ENCODE assay signal across 15 cellular contexts in genomic region chr2:105403241-105403784, GRCh38. TPM values are rescaled to one million over a fixed set of nuclear protein-coding genes. Genes with fewer than 3 reads are reported as not detected.
DNase-seq lines count a peak whose midpoint lies in the region; ATAC-seq and TF ChIP-seq lines count a peak whose summit lies in the region.
"Had no signal": no experiment of that assay in that cellular context is flagged by ENCODE, and none has a peak within 500 bp of the region (broad histone marks: within the 10 kb centered on the region; RNA-seq: fewer than 3 reads in every experiment).

No MANE protein-coding gene starts in this region.

- H3K36me3 ChIP-seq in left ventricle myocardium inferior (no peaks in the 10 kb centered on the region), colonic mucosa (no peaks in the 10 kb centered on the region), mucosa of stomach (ENCODE audit: control insufficient read depth, insufficient read depth, low read length) (no peaks in the 10 kb centered on the region), urinary bladder (ENCODE audit: insufficient read depth) (no peaks in the 10 kb centered on the region)
- H3K36me3 ChIP-seq: neutrophil had no signal

- no peak overlapping the region for H3K4me3 Mint-ChIP-seq in activated T-cell treated with anti-CD3 and anti-CD28 coated beads, Interleukin-2, amount 50 U/mL, for 72 hours
- H3K4me3 Mint-ChIP-seq: activated naive CD4-positive, alpha-beta T cell treated with anti-CD3 and anti-CD28 coated beads, Interleukin-2, amount 10 ng/mL, durations not matched to agents 7 days and 5 days had no signal

- H3K9ac ChIP-seq in colonic mucosa (ENCODE audit: low read depth in 2 of 2, low read length in 2 of 2) (peak overlapping the region; percentile 4 to 53), mucosa of stomach (ENCODE audit: low read length) (peak overlapping the region; percentile 41)

- peaks cover 20% of the 10 kb centered on the region for H3K27me3 ChIP-seq in left ventricle myocardium inferior (ENCODE audit: low read depth)
- no peaks in the 10 kb centered on the region for H3K27me3 ChIP-seq in colonic mucosa
- peaks cover 3% of the 10 kb centered on the region for H3K27me3 ChIP-seq in mucosa of stomach (ENCODE audit: control insufficient read depth, insufficient read depth, low read length)
- H3K27me3 ChIP-seq: MG63 had no signal

- H3K4me1 ChIP-seq in left ventricle myocardium inferior = peaks cover 74% of the 10 kb centered on the region
- peaks cover 3% of the 10 kb centered on the region for H3K4me1 ChIP-seq in colonic mucosa
- peaks cover 35% of the 10 kb centered on the region for H3K4me1 ChIP-seq in mucosa of stomach (ENCODE audit: control insufficient read depth, insufficient read depth, low read length)
- H3K4me1 ChIP-seq in urinary bladder (ENCODE audit: insufficient read depth) = no peaks in the 10 kb centered on the region

- ATAC-seq in left cardiac atrium = no peak
- no peak for ATAC-seq in HG02623 (IDR thresholded peaks at IDR 0.05; ENCODE audit: unreplicated experiment)
- no peak for ATAC-seq in activated T-cell treated with anti-CD3 and anti-CD28 coated beads, Interleukin-2, amount 50 U/mL, for 72 hours (replicated peaks in 1 of 2)
- ATAC-seq: GM12878 had no signal

- H3K27ac Mint-ChIP-seq in activated T-cell treated with anti-CD3 and anti-CD28 coated beads, Interleukin-2, amount 50 U/mL, for 72 hours = no peak overlapping the region
- H3K27ac Mint-ChIP-seq: activated naive CD4-positive, alpha-beta T cell treated with anti-CD3 and anti-CD28 coated beads, Interleukin-2, amount 10 ng/mL, durations not matched to agents 7 days and 5 days had no signal

- intact Hi-C loops in left ventricle myocardium inferior (cut with micrococcal nuclease) (no loop called here), left cardiac atrium (cut with DNase I) (no loop called here), colonic mucosa (cut with DNase I) (loop anchor here (5.0 kb wide), 1 partner anchor 39 kb away; no protein-coding TSS in a partner anchor)

- H3K9me3 ChIP-seq in left ventricle myocardium inferior (replicated peaks) (no peaks in the 10 kb centered on the region), colonic mucosa (no peaks in the 10 kb centered on the region), mucosa of stomach (ENCODE audit: control insufficient read depth, low read length) (no peaks in the 10 kb centered on the region)
- H3K9me3 ChIP-seq: MG63, neutrophil had no signal

- peak overlapping the region; percentile 5 for H3K4me3 ChIP-seq in left ventricle myocardium inferior
- no peak overlapping the region for H3K4me3 ChIP-seq in colonic mucosa
- H3K4me3 ChIP-seq in mucosa of stomach (ENCODE audit: low read length) = no peak overlapping the region
- H3K4me3 ChIP-seq in urinary bladder (ENCODE audit: low read depth, low read length) = no peak overlapping the region
- H3K4me3 ChIP-seq: GM12878, MG63 had no signal

- no peak for DNase-seq in left ventricle myocardium inferior
- DNase-seq in left cardiac atrium = no peak
- peak; percentile 79 for DNase-seq in colonic mucosa
- DNase-seq in activated T-cell treated with anti-CD3 and anti-CD28 coated beads, Interleukin-2, amount 50 U/mL, for 72 hours = no peak
- DNase-seq in 8988T = no peak
- DNase-seq: activated CD8-positive, alpha-beta memory T cell treated with anti-CD3 and anti-CD28 coated beads for 24 hours; activated naive CD4-positive, alpha-beta T cell treated with anti-CD3 and anti-CD28 coated beads, Interleukin-2, amount 10 ng/mL, durations not matched to agents 7 days and 5 days; DMS79; stimulated activated CD4-positive, alpha-beta T cell treated with anti-CD3 and anti-CD28 coated beads, Interleukin-15, amount 100 ng/mL, for 24 hours had no signal

- no peaks in the 10 kb centered on the region for H3K36me3 Mint-ChIP-seq in activated T-cell treated with anti-CD3 and anti-CD28 coated beads, Interleukin-2, amount 50 U/mL, for 72 hours (ENCODE audit: insufficient read depth in 2 of 2)
- H3K36me3 Mint-ChIP-seq: activated naive CD4-positive, alpha-beta T cell treated with anti-CD3 and anti-CD28 coated beads, Interleukin-2, amount 10 ng/mL, durations not matched to agents 7 days and 5 days had no signal

- H3K27ac ChIP-seq in left ventricle myocardium inferior (replicated peaks) (peak overlapping the region; percentile 75), colonic mucosa (peak overlapping the region; percentile 89), urinary bladder (ENCODE audit: low read depth) (peak overlapping the region; percentile 41)
- H3K27ac ChIP-seq: neutrophil had no signal

- no peak for TF ChIP-seq CTCF in left ventricle myocardium inferior (IDR thresholded peaks at IDR 0.05; ENCODE audit: borderline replicate concordance)
- no peak for TF ChIP-seq CTCF in colonic mucosa (IDR thresholded peaks at IDR 0.05)

- H3K27me3 Mint-ChIP-seq in activated T-cell treated with anti-CD3 and anti-CD28 coated beads, Interleukin-2, amount 50 U/mL, for 72 hours (ENCODE audit: low read depth) = peaks cover 32% of the 10 kb centered on the region

- 72% methylated on average over 8 of the region's 8 CpGs for WGBS in urinary bladder

- no peaks in the 10 kb centered on the region for H3K9me3 Mint-ChIP-seq in activated T-cell treated with anti-CD3 and anti-CD28 coated beads, Interleukin-2, amount 50 U/mL, for 72 hours
- H3K9me3 Mint-ChIP-seq: activated naive CD4-positive, alpha-beta T cell treated with anti-CD3 and anti-CD28 coated beads, Interleukin-2, amount 10 ng/mL, durations not matched to agents 7 days and 5 days had no signal

- no peaks in the 10 kb centered on the region for H3K4me1 Mint-ChIP-seq in activated T-cell treated with anti-CD3 and anti-CD28 coated beads, Interleukin-2, amount 50 U/mL, for 72 hours (ENCODE audit: low read depth)

RNA-seq across cellular contexts. Expression of gene FHL2, which starts 4.5 kb away (rescaled TPM):
- 2,742 TPM for total RNA-seq in left ventricle myocardium inferior
- 10 to 100 TPM; 32.3 to 92.2 TPM for total RNA-seq in left cardiac atrium
- total RNA-seq in colonic mucosa = 100 to 1,000 TPM; 103 to 212 TPM
- 48.4 TPM for total RNA-seq in urinary bladder
- polyA plus RNA-seq in urinary bladder = 95.1 TPM
- 1 to 10 TPM; 2.2 to 7.1 TPM for total RNA-seq in activated T-cell treated with anti-CD3 and anti-CD28 coated beads, Interleukin-2, amount 50 U/mL, for 72 hours

Comparison
In these comparisons a context has a peak if more than half of its experiments do, and no peak if none do; other contexts are left out.
1. RNA of gene FHL2, which starts 4.5 kb away (total RNA-seq): 2,742 TPM in left ventricle myocardium inferior (single experiment); 103 to 212 TPM in colonic mucosa, 32.3 to 92.2 TPM in left cardiac atrium, 48.4 TPM in urinary bladder (single experiment) and 2.2 to 7.1 TPM in activated T-cell treated with anti-CD3 and anti-CD28 coated beads, Interleukin-2, amount 50 U/mL, for 72 hours; every median in the first group is over 10 times any median in the second.
2. Peak in every context shown above with its lines, with median percentiles within 50 percentile points of each other: H3K27ac ChIP-seq.